21 cellular contexts compared by ENCODE assay signal in genomic region chr19:2869618-2870017, GRCh38. TPM values are rescaled to one million over a fixed set of nuclear protein-coding genes. Genes with fewer than 3 reads are reported as not detected.
DNase-seq lines count a peak whose midpoint lies in the region; ATAC-seq lines count a peak whose summit lies in the region.
"Had no signal": no experiment of that assay in that cellular context is flagged by ENCODE, and none has a peak within 500 bp of the region (broad histone marks: within the 10 kb centered on the region; RNA-seq: fewer than 3 reads in every experiment).

No MANE protein-coding gene starts in this region.

- H3K4me1 ChIP-seq in neuronal stem cell (ENCODE audit: control insufficient read depth in 2 of 2, insufficient read depth in 1 of 2, low read depth in 1 of 2, low read length in 2 of 2), result no peaks in the 10 kb centered on the region
- H3K4me1 ChIP-seq: A549, BE2C had no signal

- no peak overlapping the region for H3K4ac ChIP-seq in neuronal stem cell (ENCODE audit: low read length)

- no peaks in the 10 kb centered on the region for H3K27me3 ChIP-seq in neuronal stem cell (ENCODE audit: control insufficient read depth in 3 of 3, insufficient read depth in 3 of 3, low read depth in 1 of 3, low read length in 3 of 3)
- H3K27me3 ChIP-seq: BE2C, SJCRH30 had no signal

- H3K9me3 ChIP-seq in T-helper 17 cell (ENCODE audit: control insufficient read depth, low read length, poor library complexity, severe bottlenecking), result no peaks in the 10 kb centered on the region
- peaks cover 4 to 11% of the 10 kb centered on the region in 2 donors for H3K9me3 ChIP-seq in neuronal stem cell (replicated peaks in 1 of 2; ENCODE audit: control insufficient read depth in 2 of 2, insufficient read depth in 1 of 2, low read depth in 1 of 2, low read length in 2 of 2)
- H3K9me3 ChIP-seq: BE2C had no signal

- H2BK12ac ChIP-seq in neuronal stem cell (ENCODE audit: low read length), result no peak overlapping the region

- no peak overlapping the region for H3K4me2 ChIP-seq in neuronal stem cell (ENCODE audit: insufficient read depth, low read length, poor library complexity, severe bottlenecking)
- H3K4me2 ChIP-seq: A549 had no signal

- no peaks in the 10 kb centered on the region for H3K36me3 Mint-ChIP-seq in T-helper 17 cell (ENCODE audit: low read depth)

- peak overlapping the region; percentile 19 for H3K27ac Mint-ChIP-seq in T-helper 17 cell

- H4K91ac ChIP-seq in neuronal stem cell (ENCODE audit: low read depth, low read length, poor library complexity), result no peak overlapping the region

- H3K4me3 Mint-ChIP-seq in T-helper 17 cell, result no peak overlapping the region

- H3K27me3 Mint-ChIP-seq in T-helper 17 cell, result peaks cover 15% of the 10 kb centered on the region

- H2AFZ ChIP-seq in neuronal stem cell (ENCODE audit: low read length), result no peak overlapping the region

- no peaks in the 10 kb centered on the region for H3K36me3 ChIP-seq in neuronal stem cell (replicated peaks in 1 of 2; ENCODE audit: control insufficient read depth in 2 of 2, insufficient read depth in 2 of 2, low read length in 2 of 2)

- no CpG with 5 or more reads among the region's 10 CpGs for WGBS in neuronal stem cell (ENCODE audit: extremely low coverage in 2 of 2, insufficient read length in 2 of 2, insufficient replicate concordance in 1 of 2), 2 donors

- H4K8ac ChIP-seq in neuronal stem cell (ENCODE audit: low read depth, low read length), result no peak overlapping the region

- ATAC-seq in T-helper 17 cell, result no peak
- ATAC-seq in HG02798 (IDR thresholded peaks at IDR 0.05; ENCODE audit: poor library complexity, unreplicated experiment), result no peak
- ATAC-seq in GM21737 (IDR thresholded peaks at IDR 0.05; ENCODE audit: unreplicated experiment), result no peak
- ATAC-seq: A549, GM12878, Panc1 had no signal

- DNase-seq in Daoy (ENCODE audit: low read depth) (peak; percentile 17), LHCN-M2 (ENCODE audit: low read depth) (peak; percentile 6), T-helper 17 cell (no peak), neuronal stem cell (ENCODE audit: low spot score) (no peak), retina (no peak)
- DNase-seq: BE2C; H7; NCI-H1105 treated with DMSO at 0.1 percent for 48 hours; NCI-H1694; NCI-H2081; NCI-H2171; NCI-H345; NCI-H524; NCI-H774; NK-92 treated with Interleukin-12 subunit alpha and Interleukin-12 subunit beta, amount 100 ng/mL, for 24 hours; SJCRH30 had no signal

- no peak overlapping the region for H3K27ac ChIP-seq in neuronal stem cell (replicated peaks; ENCODE audit: low read length)
- H3K27ac ChIP-seq: A549, SJCRH30 had no signal

- H3K4me1 Mint-ChIP-seq in T-helper 17 cell, result peaks cover 5% of the 10 kb centered on the region

- H3K79me1 ChIP-seq in neuronal stem cell (ENCODE audit: low read depth, low read length), result no peaks in the 10 kb centered on the region

- H2BK5ac ChIP-seq in neuronal stem cell (ENCODE audit: low read length), result no peak overlapping the region

- H2AK5ac ChIP-seq in neuronal stem cell (ENCODE audit: low read depth, low read length), result no peak overlapping the region

- H3K9ac ChIP-seq in neuronal stem cell (ENCODE audit: low read depth, low read length, poor library complexity), result peak overlapping the region; percentile 21

- no peak overlapping the region for H3K4me3 ChIP-seq in neuronal stem cell (ENCODE audit: low read length in 2 of 2)
- H3K4me3 ChIP-seq: A549, GM12878, SJCRH30 had no signal

- H3K14ac ChIP-seq in neuronal stem cell (ENCODE audit: low read length), result no peak overlapping the region

- H3K18ac ChIP-seq in neuronal stem cell (ENCODE audit: low read length), result no peak overlapping the region

- H2BK120ac ChIP-seq in neuronal stem cell (ENCODE audit: low read depth, low read length), result no peak overlapping the region

- H3K23ac ChIP-seq in neuronal stem cell (ENCODE audit: low read depth, low read length, poor library complexity), result no peak overlapping the region

- no peak overlapping the region for H2BK15ac ChIP-seq in neuronal stem cell (ENCODE audit: low read length)

RNA-seq across cellular contexts. Expression of gene ZNF556, which starts 2.5 kb away (rescaled TPM):
- under 0.01 and 0.09 TPM in 2 replicates for total RNA-seq in Daoy (2014; rRNA removed; shearing (Covaris generic))
- total RNA-seq in LHCN-M2 (2014; rRNA removed) (7.4 and 8.3 TPM in 2 replicates), T-helper 17 cell (not detected)
- 4.0 TPM for polyA plus RNA-seq in LHCN-M2 (2012)
- polyA plus RNA-seq in neuronal stem cell (2013, experiment 1 of 2), result 0.07 TPM
- 0.07 TPM for polyA plus RNA-seq in neuronal stem cell (2013, experiment 2 of 2)
- total RNA-seq: GM12878 had no signal
- polyA plus RNA-seq: A549, GM12878 had no signal

RNA-seq across cellular contexts. Expression of gene ZNF555, which starts 28.3 kb away (rescaled TPM):
- total RNA-seq in Daoy (2014; rRNA removed; shearing (Covaris generic)), result 3.4 and 4.3 TPM in 2 replicates
- 6.7 and 7.7 TPM in 2 replicates for total RNA-seq in LHCN-M2 (2014; rRNA removed)
- polyA plus RNA-seq in LHCN-M2 (2012), result 2.5 TPM
- total RNA-seq in T-helper 17 cell, result 1 to 10 TPM; 3.0 to 3.4 TPM
- polyA plus RNA-seq in neuronal stem cell (2013, experiment 1 of 2), result 4.9 TPM
- polyA plus RNA-seq in neuronal stem cell (2013, experiment 2 of 2), result 4.8 TPM

RNA-seq across cellular contexts. Expression of gene ZNF57, which starts 31.1 kb away (rescaled TPM):
- total RNA-seq in Daoy (2014; rRNA removed; shearing (Covaris generic)), result 5.0 TPM in 2 replicates
- total RNA-seq in LHCN-M2 (2014; rRNA removed), result 3.9 and 4.7 TPM in 2 replicates
- polyA plus RNA-seq in LHCN-M2 (2012), result 1.4 TPM
- total RNA-seq in T-helper 17 cell, result 1 to 10 TPM; 2.0 to 2.6 TPM
- polyA plus RNA-seq in neuronal stem cell (2013, experiment 1 of 2), result 2.5 TPM
- polyA plus RNA-seq in neuronal stem cell (2013, experiment 2 of 2), result 2.5 TPM

RNA-seq across cellular contexts. Expression of gene ZNF554, which starts 50.0 kb away (rescaled TPM):
- total RNA-seq in Daoy (2014; rRNA removed; shearing (Covaris generic)), result 1.7 and 1.9 TPM in 2 replicates
- 1.9 and 2.5 TPM in 2 replicates for total RNA-seq in LHCN-M2 (2014; rRNA removed)
- 1.5 TPM for polyA plus RNA-seq in LHCN-M2 (2012)
- 1 to 10 TPM; 3.0 to 3.2 TPM for total RNA-seq in T-helper 17 cell
- polyA plus RNA-seq in neuronal stem cell (2013, experiment 1 of 2), result 4.6 TPM
- polyA plus RNA-seq in neuronal stem cell (2013, experiment 2 of 2), result 4.5 TPM

Comparison
In these comparisons a context has a peak if more than half of its experiments do, and no peak if none do; other contexts are left out.
1. DNase-seq: peak in Daoy (single experiment) and LHCN-M2 (single experiment); none in T-helper 17 cell (0 of 3), neuronal stem cell (single experiment) and retina (single experiment).